ENCODE assay signal across 8 cellular contexts in the genomic region with DNA sequence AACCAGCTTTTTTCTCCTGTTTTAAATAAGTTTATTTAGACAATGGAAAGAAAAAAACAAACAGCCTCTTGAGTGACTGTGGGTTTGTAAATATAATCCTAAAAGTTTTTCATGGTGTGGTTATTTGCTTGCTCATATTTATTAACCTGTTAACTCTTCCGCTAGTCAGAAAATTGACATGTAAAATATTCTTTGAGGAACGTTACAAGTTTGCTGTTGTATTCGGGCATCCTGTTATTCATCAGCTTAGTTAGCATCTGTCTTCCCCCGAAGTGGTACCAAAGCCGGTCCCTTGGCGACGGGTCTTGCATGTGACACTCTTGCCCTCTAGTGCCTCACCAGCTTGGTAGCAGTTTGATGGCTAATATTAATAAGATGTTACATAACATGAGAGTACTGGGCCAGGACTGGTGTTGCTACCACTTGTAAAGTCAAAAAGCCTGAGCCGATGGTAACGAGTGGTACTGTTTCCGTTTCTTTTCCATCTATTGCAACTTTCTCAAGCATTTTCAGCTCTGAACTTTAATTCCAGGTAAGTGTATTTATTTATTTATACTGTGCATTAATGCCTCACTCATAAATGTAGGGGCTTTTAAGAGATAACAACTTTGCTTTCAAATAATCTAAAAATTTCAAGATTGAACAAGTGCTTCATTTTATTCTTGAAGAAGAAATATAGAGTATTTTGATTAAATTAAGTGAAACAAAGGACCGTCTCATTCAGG. TPM values are rescaled to one million over a fixed set of nuclear protein-coding genes. Genes with fewer than 3 reads are reported as not detected.
DNase-seq lines count a peak whose midpoint lies in the region; ATAC-seq, FAIRE-seq and TF ChIP-seq lines count a peak whose summit lies in the region.

A gene (plus strand): TSS at position 426 of the 725 bp plus-strand sequence. CDS start 19,425 bp downstream, outside the sequence.

- H3K4me3 ChIP-seq in HUES48 (ENCODE audit: low read depth, low read length) (peak within 1 kb of the TSS; percentile 83), OCI-LY3 (ENCODE audit: low read length) (no peak within 1 kb of the TSS), mammary epithelial cell (replicated peaks in 1 of 3; ENCODE audit: insufficient read depth in 1 of 3, low read depth in 2 of 3, low read length in 3 of 3) (peak within 1 kb of the TSS; percentile 48 to 59 (median 51)), kidney (ENCODE audit: low read length in 2 of 2) (peak within 1 kb of the TSS; percentile 31 to 44), stomach smooth muscle (ENCODE audit: low read length in 2 of 2) (peak within 1 kb of the TSS; percentile 32 to 65)

- H3K27ac ChIP-seq in HUES48 (ENCODE audit: low read depth, low read length) (peak within 1 kb of the TSS; percentile 28), OCI-LY3 (ENCODE audit: low read length) (no peak within 1 kb of the TSS), mammary epithelial cell (ENCODE audit: insufficient read depth, low read depth, low read length) (no peak within 1 kb of the TSS), kidney (ENCODE audit: low read depth in 2 of 2, low read length in 2 of 2) (no peak within 1 kb of the TSS), stomach smooth muscle (ENCODE audit: low read length) (no peak within 1 kb of the TSS)

- dilution Hi-C loops in mammary epithelial cell (cut with HindIII; ENCODE audit: low sequenced_read_pairs), result no loop called here

- peak; percentile 87 for DNase-seq in COR-L47 (lab: John Stamatoyannopoulos, UW)
- peak; percentile 61 for DNase-seq in mammary epithelial cell
- DNase-seq in kidney, result peak; percentile 64

- WGBS in mammary epithelial cell (ENCODE audit: low coverage, missing lambda C conversion rate), result 4% methylated on average over 11 of the region's 11 CpGs

- H3K4me2 ChIP-seq in OCI-LY3 (ENCODE audit: low read length) (no peak within 1 kb of the TSS), mammary epithelial cell (ENCODE audit: insufficient read depth, low read depth, low read length) (peak within 1 kb of the TSS; percentile 98)

- no peaks in the 10 kb centered on the region for H3K36me3 ChIP-seq in HUES48 (ENCODE audit: control insufficient read depth, insufficient read depth, low read length)
- no peaks in the 10 kb centered on the region for H3K36me3 ChIP-seq in OCI-LY3 (replicated peaks; ENCODE audit: low read depth, low read length)
- no peaks in the 10 kb centered on the region for H3K36me3 ChIP-seq in mammary epithelial cell (ENCODE audit: insufficient read depth, low read length)
- H3K36me3 ChIP-seq in kidney (ENCODE audit: control insufficient read depth in 1 of 2, insufficient read depth in 2 of 2, low read length in 2 of 2), result no peaks in the 10 kb centered on the region
- no peaks in the 10 kb centered on the region for H3K36me3 ChIP-seq in stomach smooth muscle (ENCODE audit: control insufficient read depth in 2 of 2, insufficient read depth in 2 of 2, low read length in 2 of 2)

- peaks cover 7% of the 10 kb centered on the region for H3K27me3 ChIP-seq in HUES48 (ENCODE audit: control insufficient read depth, insufficient read depth, low read length)
- H3K27me3 ChIP-seq in OCI-LY3 (ENCODE audit: low read depth, low read length), result no peaks in the 10 kb centered on the region
- H3K27me3 ChIP-seq in mammary epithelial cell (ENCODE audit: insufficient read depth, low read length), result peaks cover 8% of the 10 kb centered on the region
- peaks cover 10 to 18% of the 10 kb centered on the region in 2 donors for H3K27me3 ChIP-seq in stomach smooth muscle (ENCODE audit: control insufficient read depth in 1 of 2, insufficient read depth in 2 of 2, low read length in 2 of 2)

- H3K4me1 ChIP-seq in HUES48 (ENCODE audit: control insufficient read depth, insufficient read depth, low read length) (peaks cover 5% of the 10 kb centered on the region; the same call in 1 of the 2 replicates), OCI-LY3 (ENCODE audit: low read length) (no peaks in the 10 kb centered on the region), mammary epithelial cell (ENCODE audit: insufficient read depth, low read length) (peaks cover 8% of the 10 kb centered on the region), kidney (ENCODE audit: control insufficient read depth in 1 of 2, insufficient read depth in 1 of 2, low read depth in 1 of 2, low read length in 2 of 2) (no peaks in the 10 kb centered on the region), stomach smooth muscle (ENCODE audit: control insufficient read depth, insufficient read depth, low read length) (peaks cover 6% of the 10 kb centered on the region)

- H2AFZ ChIP-seq in OCI-LY3 (ENCODE audit: low read depth, low read length), result no peak within 1 kb of the TSS
- peak within 1 kb of the TSS; percentile 83 for H2AFZ ChIP-seq in mammary epithelial cell (ENCODE audit: low read depth, low read length)

- intact Hi-C loops in mammary epithelial cell (cut with micrococcal nuclease) (loop anchor here (1.0 to 5.0 kb wide), 6 partner anchors 238 to 1852 kb away; no protein-coding TSS in a partner anchor), kidney (cut with DNase I) (no loop called here)

- BruUV-seq in mammary epithelial cell (replicated peaks; lab: Mats Ljungman, UMichigan), result no TSS peak

- H3K9me3 ChIP-seq in HUES48 (ENCODE audit: control insufficient read depth, insufficient read depth, low read length) (no peaks in the 10 kb centered on the region), OCI-LY3 (ENCODE audit: insufficient read depth, low read length) (no peaks in the 10 kb centered on the region), mammary epithelial cell (replicated peaks; ENCODE audit: insufficient read depth, low read length) (no peaks in the 10 kb centered on the region), kidney (ENCODE audit: control insufficient read depth in 1 of 2, low read length in 2 of 2) (no peaks in the 10 kb centered on the region), stomach smooth muscle (ENCODE audit: control insufficient read depth in 2 of 2, low read length in 2 of 2) (no peaks in the 10 kb centered on the region)

- ATAC-seq in GM19023 (IDR thresholded peaks at IDR 0.05; ENCODE audit: unreplicated experiment) (peak; percentile 55), GM19324 (IDR thresholded peaks at IDR 0.05; ENCODE audit: low FRiP score, unreplicated experiment) (no peak)

- TF ChIP-seq CTCF in OCI-LY3 (IDR thresholded peaks at IDR 0.05; ENCODE audit: low read depth, low read length) (peak; percentile 39), mammary epithelial cell (conservative IDR thresholded peaks at IDR 0.05 in 1 of 2, IDR thresholded peaks at IDR 0.05 in 1 of 2; ENCODE audit: extremely low read depth in 1 of 2, insufficient read depth in 1 of 2, low read depth in 1 of 2, low read length in 2 of 2) (peak; percentile 55 to 66), kidney (IDR thresholded peaks at IDR 0.05; ENCODE audit: borderline replicate concordance, extremely low read depth, insufficient read depth) (peak; percentile 42)

- H3K9ac ChIP-seq in HUES48 (ENCODE audit: low read depth, low read length), result peak within 1 kb of the TSS; percentile 58; the same call in 1 of the 2 replicates
- no peak within 1 kb of the TSS for H3K9ac ChIP-seq in OCI-LY3 (ENCODE audit: low read length)
- H3K9ac ChIP-seq in mammary epithelial cell (ENCODE audit: insufficient read depth, low read length), result no peak within 1 kb of the TSS
- H3K9ac ChIP-seq in kidney (ENCODE audit: low read length in 2 of 2), result no peak within 1 kb of the TSS
- no peak within 1 kb of the TSS for H3K9ac ChIP-seq in stomach smooth muscle (ENCODE audit: low read length in 2 of 2)

- H3K79me2 ChIP-seq in OCI-LY3 (ENCODE audit: low read length) (no peaks in the 10 kb centered on the region), mammary epithelial cell (ENCODE audit: insufficient read depth, low read length) (no peaks in the 10 kb centered on the region)

- CTCF ChIA-PET in mammary epithelial cell (lab: Charles Lee; ENCODE audit: low non-redundant PET), result interaction anchor here (0.7 kb wide), 1 partner anchor 283 kb away, joined by 3 read pairs; no protein-coding TSS in a partner anchor

- H4K20me1 ChIP-seq in OCI-LY3 (ENCODE audit: insufficient read depth, low read length) (no peaks in the 10 kb centered on the region), mammary epithelial cell (ENCODE audit: insufficient read depth, low read length) (no peaks in the 10 kb centered on the region)

- FAIRE-seq in kidney (lab: Jason Lieb, UNC), result no peak

- in situ Hi-C loops in mammary epithelial cell (cut with MboI; ENCODE audit: low sequenced_read_pairs in 2 of 2), result loop anchor here in 1 of 2 donors (25.0 kb wide), 1 partner anchor 897 kb away; no protein-coding TSS in a partner anchor

RNA-seq across cellular contexts. Expression of the gene that starts here (rescaled TPM):
- total RNA-seq in mammary epithelial cell, result not detected
- not detected for polyA plus RNA-seq in mammary epithelial cell
- polyA minus RNA-seq in mammary epithelial cell, result not detected
- 0.09 TPM for total RNA-seq in kidney
- polyA plus RNA-seq in kidney (ENCODE audit: insufficient read depth, low read depth, low replicate concordance), result 0.22 TPM

Comparison
In these comparisons a context has a peak if more than half of its experiments do, and no peak if none do; other contexts are left out.
1. Peak in DNase-seq, H3K4me3 ChIP-seq and H3K4me2 ChIP-seq in mammary epithelial cell; RNA of the gene not detected or under 1 TPM.
2. Peak in DNase-seq and H3K4me3 ChIP-seq in kidney; RNA of the gene not detected or under 1 TPM.